Comparison of ENCODE assay signal across 8 cellular contexts in genomic region chr2:168194784-168195522, GRCh38. TPM values are rescaled to one million over a fixed set of nuclear protein-coding genes. Genes with fewer than 3 reads are reported as not detected.
A peak's percentile ranks its signal among the peaks of the same experiment; 100 is the strongest.
DNase-seq lines count a peak whose midpoint lies in the region; ATAC-seq and TF ChIP-seq lines count a peak whose summit lies in the region.

No MANE protein-coding gene starts in this region.

- no peak for TF ChIP-seq CTCF in GM12864 (IDR thresholded peaks at IDR 0.05; ENCODE audit: low read depth, low read length, missing control alignments)
- no peak for TF ChIP-seq CTCF in astrocyte of the spinal cord (IDR thresholded peaks at IDR 0.05; ENCODE audit: low read depth, low read length)
- TF ChIP-seq CTCF in uterus (IDR thresholded peaks at IDR 0.05), result no peak
- TF ChIP-seq CTCF in transverse colon (IDR thresholded peaks at IDR 0.05), result no peak

- WGBS in transverse colon (ENCODE audit: low coverage in 1 of 2), 2 donors, result 72 to 83% methylated on average over 4 to 7 of the region's 7 CpGs

- H3K9me3 ChIP-seq in uterus (no peaks in the 10 kb centered on the region), transverse colon (no peaks in the 10 kb centered on the region)

- intact Hi-C loops in uterus (cut with DNase I; ENCODE audit: low total_unique reads), result no loop called here
- intact Hi-C loops in transverse colon (cut with DNase I; ENCODE audit: low total_unique reads), result no loop called here

- no peak overlapping the region for H3K4me3 ChIP-seq in GM12864 (ENCODE audit: low read depth, low read length)
- no peak overlapping the region for H3K4me3 ChIP-seq in astrocyte of the spinal cord (ENCODE audit: low read depth, low read length)
- H3K4me3 ChIP-seq in uterus, result no peak overlapping the region
- H3K4me3 ChIP-seq in transverse colon, result no peak overlapping the region

- H3K4me1 ChIP-seq in uterus (no peaks in the 10 kb centered on the region), transverse colon (peaks cover 24 to 82% (median 41%) of the 10 kb centered on the region in 4 donors)

- H3K27ac ChIP-seq in uterus, result no peak overlapping the region
- no peak overlapping the region for H3K27ac ChIP-seq in transverse colon

- H3K36me3 ChIP-seq in uterus (no peaks in the 10 kb centered on the region), transverse colon (no peaks in the 10 kb centered on the region)

- ATAC-seq in GM21367 (IDR thresholded peaks at IDR 0.05; ENCODE audit: unreplicated experiment), result peak; percentile 90
- peak; percentile 89 for ATAC-seq in HG03460 (IDR thresholded peaks at IDR 0.05; ENCODE audit: unreplicated experiment)

- no peak for TF ChIP-seq EP300 in transverse colon (IDR thresholded peaks at IDR 0.05; ENCODE audit: low read depth)

- peak; percentile 16 for DNase-seq in GM12864 (ENCODE audit: low read depth)
- DNase-seq in astrocyte of the spinal cord (ENCODE audit: low read depth, low spot score), result peak; percentile 16
- no peak for DNase-seq in SIG-M5 treated with dmso at 0.1 percent for 504 hours (lab: John Stamatoyannopoulos, UW; ENCODE audit: unreplicated experiment)
- DNase-seq in uterus, result no peak
- no peak for DNase-seq in NOMO-1 treated with DMSO at 0.1 percent for 48 hours (lab: John Stamatoyannopoulos, UW; ENCODE audit: unreplicated experiment)
- no peak for DNase-seq in transverse colon

- in situ Hi-C loops in astrocyte of the spinal cord (cut with HindIII; ENCODE audit: low sequenced_read_pairs), result no loop called here
- in situ Hi-C loops in transverse colon (cut with MboI; ENCODE audit: low pct_ligation_motif_present in 1 of 4, low pct_unique_long_range_greater_than_20kb in 1 of 4, low sequenced_read_pairs in 3 of 4), result no loop called here

- no peak for TF ChIP-seq POLR2A in uterus (IDR thresholded peaks at IDR 0.05)
- no peak for TF ChIP-seq POLR2A in transverse colon (IDR thresholded peaks at IDR 0.05)

- H3K27me3 ChIP-seq in uterus (no peaks in the 10 kb centered on the region), transverse colon (no peaks in the 10 kb centered on the region)

RNA-seq across cellular contexts. Expression of gene STK39, which starts 52.4 kb away (rescaled TPM):
- total RNA-seq in uterus (10 to 100 TPM in 2 of 4 donors, 1 to 10 TPM in 2; 5.0 to 23.6 (median 9.8) TPM), transverse colon (10 to 100 TPM; 30.6 to 46.1 (median 36.7) TPM)

Comparison
In these comparisons a context has a peak if more than half of its experiments do, and no peak if none do; other contexts are left out.
1. DNase-seq: peak in GM12864 (single experiment) and astrocyte of the spinal cord (single experiment); none in SIG-M5 treated with dmso at 0.1 percent for 504 hours (single experiment), uterus (0 of 2), NOMO-1 treated with DMSO at 0.1 percent for 48 hours (single experiment) and transverse colon (single experiment).